14 cellular contexts compared by ENCODE assay signal in the genomic region with DNA sequence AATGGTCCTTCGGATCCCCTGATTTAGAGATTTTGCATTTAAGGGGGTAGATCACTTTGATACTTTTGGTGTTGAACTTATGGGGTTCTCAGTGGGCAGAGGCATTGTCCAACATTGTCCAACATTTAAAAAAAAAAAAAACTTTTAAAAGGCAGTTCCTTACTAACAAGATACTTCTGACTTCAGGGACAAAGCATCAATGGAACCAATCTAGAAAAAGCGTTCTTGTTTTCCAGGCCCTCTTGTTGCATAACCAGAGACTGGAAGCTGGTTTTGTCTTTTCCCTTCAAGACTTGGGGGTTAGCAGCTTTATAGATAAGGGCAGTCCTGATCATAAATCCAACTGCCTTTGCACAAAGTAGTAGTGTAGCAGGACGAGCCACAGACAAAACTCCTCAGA. TPM values are rescaled to one million over a fixed set of nuclear protein-coding genes. Genes with fewer than 3 reads are reported as not detected.
DNase-seq lines count a peak whose midpoint lies in the region; ATAC-seq and TF ChIP-seq lines count a peak whose summit lies in the region.
"Had no signal": no experiment of that assay in that cellular context is flagged by ENCODE, and none has a peak within 500 bp of the region (broad histone marks: within the 10 kb centered on the region; RNA-seq: fewer than 3 reads in every experiment).

No MANE protein-coding gene starts in this region.

- ATAC-seq in HG03135 (IDR thresholded peaks at IDR 0.05; ENCODE audit: unreplicated experiment) = no peak
- no peak for ATAC-seq in HG03520 (IDR thresholded peaks at IDR 0.05; ENCODE audit: unreplicated experiment)
- ATAC-seq: GM12878 had no signal

- H3K27me3 Mint-ChIP-seq in progenitor cell of endocrine pancreas = no peaks in the 10 kb centered on the region
- H3K27me3 Mint-ChIP-seq: B cell; CD4-positive, alpha-beta memory T cell had no signal

- peaks cover 9% of the 10 kb centered on the region for H3K36me3 Mint-ChIP-seq in progenitor cell of endocrine pancreas (ENCODE audit: insufficient read depth)

- TF ChIP-seq POLR2A in erythroblast (IDR thresholded peaks at IDR 0.05; ENCODE audit: low read length) = no peak

- H3K36me3 ChIP-seq in mesenchymal stem cell (ENCODE audit: control insufficient read depth in 1 of 2, insufficient read depth in 2 of 2, low read depth in 1 of 2, low read length in 2 of 2) = no peaks in the 10 kb centered on the region

- H3K4me1 Mint-ChIP-seq in progenitor cell of endocrine pancreas (ENCODE audit: low read depth) = peaks cover 16% of the 10 kb centered on the region
- H3K4me1 Mint-ChIP-seq: B cell had no signal

- H2BK12ac ChIP-seq in mesenchymal stem cell (ENCODE audit: low read length in 2 of 2) = no peak overlapping the region

- peaks cover 5% of the 10 kb centered on the region for H3K9me3 Mint-ChIP-seq in progenitor cell of endocrine pancreas (ENCODE audit: low read depth)

- no peak overlapping the region for H3K9ac ChIP-seq in mesenchymal stem cell (ENCODE audit: low read length)

- DNase-seq in OCI-M1 (lab: John Stamatoyannopoulos, UW) (peak; percentile 90), progenitor cell of endocrine pancreas (ENCODE audit: low spot score, unreplicated experiment) (no peak), mesenchymal stem cell (no peak), erythroblast (lab: John Stamatoyannopoulos, UW) (no peak)
- DNase-seq: C1 segment of cervical spinal cord; CD4-positive, alpha-beta memory T cell; DMS79; HCEC 1CT; HFFc6 had no signal

- 93% methylated on average over 3 of the region's 3 CpGs for WGBS in mesenchymal stem cell

- no peak overlapping the region for H2BK5ac ChIP-seq in mesenchymal stem cell (ENCODE audit: low read depth, low read length, poor library complexity, severe bottlenecking)

- no peak overlapping the region for H2AK5ac ChIP-seq in mesenchymal stem cell (ENCODE audit: low read length, severe bottlenecking)

- no peak overlapping the region for H3K4me3 Mint-ChIP-seq in progenitor cell of endocrine pancreas (ENCODE audit: low read depth)
- H3K4me3 Mint-ChIP-seq: B cell; CD4-positive, alpha-beta memory T cell; HFFc6 had no signal

- no peak overlapping the region for H3K14ac ChIP-seq in mesenchymal stem cell (ENCODE audit: low read length in 2 of 2)

- H3K4me1 ChIP-seq in mesenchymal stem cell (ENCODE audit: control insufficient read depth, insufficient read depth, low read depth, low read length) = no peaks in the 10 kb centered on the region

- H3K9me3 ChIP-seq in mesenchymal stem cell (ENCODE audit: control insufficient read depth, low read length) = peaks cover 8% of the 10 kb centered on the region

- H3K18ac ChIP-seq in mesenchymal stem cell (ENCODE audit: low read depth in 1 of 2, low read length in 2 of 2) = no peak overlapping the region

- H2AFZ ChIP-seq in mesenchymal stem cell (ENCODE audit: low read depth, low read length) = no peak overlapping the region

- peak overlapping the region; percentile 17 for H3K27ac Mint-ChIP-seq in progenitor cell of endocrine pancreas
- H3K27ac Mint-ChIP-seq: B cell; CD4-positive, alpha-beta memory T cell; HFFc6 had no signal

- no peak overlapping the region for H3K4ac ChIP-seq in mesenchymal stem cell (ENCODE audit: low read depth in 1 of 2, low read length in 2 of 2)

- H2BK120ac ChIP-seq in mesenchymal stem cell (ENCODE audit: low read depth, low read length) = no peak overlapping the region

- H3K79me1 ChIP-seq in mesenchymal stem cell (replicated peaks; ENCODE audit: low read length, poor library complexity, severe bottlenecking) = peaks cover 12% of the 10 kb centered on the region

- no peak for TF ChIP-seq CTCF in progenitor cell of endocrine pancreas (IDR thresholded peaks at IDR 0.05; ENCODE audit: unreplicated experiment)

- no peak overlapping the region for H4K8ac ChIP-seq in mesenchymal stem cell (ENCODE audit: low read length)

- no peak overlapping the region for H2BK15ac ChIP-seq in mesenchymal stem cell (ENCODE audit: low read depth, poor library complexity, severe bottlenecking)

- no peak overlapping the region for H3K23ac ChIP-seq in mesenchymal stem cell (ENCODE audit: low read length in 2 of 2)

- H3K4me2 ChIP-seq in mesenchymal stem cell (ENCODE audit: low read length, poor library complexity, severe bottlenecking) = no peak overlapping the region

- H3K27ac ChIP-seq in cingulate gyrus (ENCODE audit: low read depth, low read length) = peak overlapping the region; percentile 65
- H3K27ac ChIP-seq in mesenchymal stem cell (ENCODE audit: low read length, poor library complexity, severe bottlenecking) = no peak overlapping the region

- H3K4me3 ChIP-seq in mesenchymal stem cell (ENCODE audit: insufficient read depth in 1 of 2, low read depth in 1 of 2, low read length in 2 of 2) = no peak overlapping the region
- H3K4me3 ChIP-seq: GM12878 had no signal

- no peaks in the 10 kb centered on the region for H3K27me3 ChIP-seq in mesenchymal stem cell (ENCODE audit: control insufficient read depth in 1 of 2, insufficient read depth in 1 of 2, low read length in 2 of 2)

- H4K91ac ChIP-seq in mesenchymal stem cell (ENCODE audit: low read length) = no peak overlapping the region

RNA-seq across cellular contexts. Expression of gene ACER3, which starts 40.4 kb away (rescaled TPM):
- total RNA-seq in progenitor cell of endocrine pancreas = 14.7 and 22.3 TPM in 2 replicates
- 9.7 TPM for polyA plus RNA-seq in mesenchymal stem cell (2013, experiment 1 of 2)
- polyA plus RNA-seq in mesenchymal stem cell (2013, experiment 2 of 2) = 11.0 TPM
